Comparison of ENCODE assay signal across 17 cellular contexts in the genomic region with DNA sequence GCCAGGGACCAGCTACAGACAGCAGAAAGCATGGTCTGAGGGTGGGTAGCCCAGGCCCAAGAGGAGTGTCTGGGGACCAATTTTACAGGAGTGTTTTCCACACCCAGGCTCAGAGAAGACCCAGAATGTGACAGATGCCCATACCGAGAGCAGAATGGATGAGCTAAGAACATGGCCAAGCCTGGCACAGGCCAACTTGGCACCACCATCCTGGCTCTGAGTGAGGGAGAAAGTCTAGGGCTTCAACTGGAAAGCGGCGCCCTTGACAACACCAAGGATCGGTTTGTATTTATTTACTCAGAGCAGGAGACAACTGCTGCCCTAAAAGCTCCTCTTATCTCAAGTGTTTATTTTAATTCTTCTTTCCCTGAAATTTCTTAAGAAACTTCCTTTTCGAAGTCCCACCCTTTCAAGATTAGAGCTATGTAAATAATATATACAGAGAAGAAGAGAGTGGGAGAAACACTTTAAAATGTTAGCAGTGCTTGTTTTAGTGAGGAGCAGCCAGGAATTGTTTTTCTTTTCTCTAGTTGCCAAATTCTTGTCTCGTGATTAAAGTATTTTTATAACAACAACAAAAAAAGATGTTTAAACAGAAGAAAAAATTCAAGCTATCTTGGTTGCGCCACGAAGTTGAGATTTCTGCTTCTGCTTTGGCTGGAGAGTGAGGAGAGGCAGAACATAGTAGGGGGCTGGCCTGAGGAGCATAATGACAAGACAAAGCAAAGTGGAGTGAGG. TPM values are rescaled to one million over a fixed set of nuclear protein-coding genes. Genes with fewer than 3 reads are reported as not detected.
A peak's percentile ranks its signal among the peaks of the same experiment; 100 is the strongest.
DNase-seq lines count a peak whose midpoint lies in the region; ATAC-seq, FAIRE-seq and TF ChIP-seq lines count a peak whose summit lies in the region.
"Had no signal": no experiment of that assay in that cellular context is flagged by ENCODE, and none has a peak within 500 bp of the region (broad histone marks: within the 10 kb centered on the region; RNA-seq: fewer than 3 reads in every experiment).

No MANE protein-coding gene starts in this region.

- TF ChIP-seq POLR2A in Peyer's patch (IDR thresholded peaks at IDR 0.05), result no peak

- no peak for FAIRE-seq in urothelium cell line (lab: Jason Lieb, UNC)
- FAIRE-seq: GM18507 had no signal

- WGBS in psoas muscle, 3 donors, result 30 to 33% (median 31%) methylated on average over 8 of the region's 8 CpGs

- intact Hi-C loops in psoas muscle (cut with DNase I), result no loop called here

- DNase-seq in Ammon's horn (ENCODE audit: low spot score) (peak; percentile 64), Peyer's patch (peak in 1 of 3 donors; percentile 43), fibroblast of villous mesenchyme (ENCODE audit: low read depth) (peak; percentile 94), psoas muscle (peak in 1 of 2 donors; percentile 39), AML-193 (lab: John Stamatoyannopoulos, UW) (no peak), urothelium cell line (ENCODE audit: low spot score) (no peak)
- no peak for DNase-seq in NK-92 treated with Interleukin-12 subunit alpha and Interleukin-12 subunit beta, amount 100 ng/mL, for 24 hours (lab: John Stamatoyannopoulos, UW)
- DNase-seq in activated CD4-positive, alpha-beta T cell treated with anti-CD3 and anti-CD28 coated beads for 48 hours, result no peak
- DNase-seq: activated CD4-positive, alpha-beta memory T cell treated with anti-CD3 and anti-CD28 coated beads, Interleukin-2, amount 10 ng/mL, durations not matched to agents 7 days and 5 days; brain microvascular endothelial cell; CD4-positive, CD25-positive, alpha-beta regulatory T cell; NCI-H1436; SHP77; stimulated activated CD8-positive, alpha-beta memory T cell treated with anti-CD3 and anti-CD28 coated beads, Interleukin-4, amount 100 ng/mL, for 48 hours had no signal

- no peaks in the 10 kb centered on the region for H3K9me3 ChIP-seq in Peyer's patch
- no peaks in the 10 kb centered on the region for H3K9me3 ChIP-seq in psoas muscle
- H3K9me3 ChIP-seq: HAP-1 had no signal

- H3K4me3 ChIP-seq in Peyer's patch (no peak overlapping the region), fibroblast of villous mesenchyme (ENCODE audit: low read depth, low read length) (no peak overlapping the region), psoas muscle (no peak overlapping the region)
- H3K4me3 ChIP-seq: HAP-1 had no signal

- H3K4me1 ChIP-seq in Peyer's patch, result peaks cover 0 to 25% (median 0%) of the 10 kb centered on the region in 4 donors
- no peaks in the 10 kb centered on the region for H3K4me1 ChIP-seq in psoas muscle
- H3K4me1 ChIP-seq: HAP-1 had no signal

- H3K27ac ChIP-seq in Peyer's patch (peak overlapping the region; percentile 16 to 63 (median 54)), psoas muscle (peak overlapping the region; percentile 15)
- H3K27ac ChIP-seq: brain microvascular endothelial cell, HL-60 had no signal

- H3K27me3 ChIP-seq in Peyer's patch, result peaks cover 3 to 15% of the 10 kb centered on the region in 2 donors
- peaks cover 0 to 24% (median 17%) of the 10 kb centered on the region in 3 donors for H3K27me3 ChIP-seq in psoas muscle (ENCODE audit: insufficient read depth in 3 of 3, low read length in 2 of 3)

- H3K36me3 ChIP-seq in Peyer's patch, result no peaks in the 10 kb centered on the region
- no peaks in the 10 kb centered on the region for H3K36me3 ChIP-seq in psoas muscle (ENCODE audit: insufficient read depth in 1 of 2, low read depth in 1 of 2)
- H3K36me3 ChIP-seq: brain microvascular endothelial cell, HAP-1 had no signal

- TF ChIP-seq CTCF in Peyer's patch (IDR thresholded peaks at IDR 0.05) (no peak), fibroblast of villous mesenchyme (IDR thresholded peaks at IDR 0.05; ENCODE audit: insufficient read depth, low read depth, low read length) (no peak), psoas muscle (IDR thresholded peaks at IDR 0.05) (no peak)

- peak in 2 of 4 donors; percentile 18 to 47 for ATAC-seq in psoas muscle

RNA-seq across cellular contexts. Expression of a gene that starts 16.2 kb away (rescaled TPM):
- 100 to 1,000 TPM in 2 of 4 donors, 10 to 100 TPM in 2; 38.5 to 301 (median 117) TPM for total RNA-seq in Peyer's patch
- total RNA-seq in fibroblast of villous mesenchyme, result 4.8 and 17.7 TPM in 2 replicates
- total RNA-seq in psoas muscle, result 10 to 100 TPM; 14.5 to 26.1 (median 23.9) TPM
- polyA plus RNA-seq in psoas muscle, result 10 to 100 TPM in 1 of 3 donors, 1 to 10 TPM in 2; 7.0 to 13.6 (median 9.1) TPM

RNA-seq across cellular contexts. Expression of a gene that starts 35.1 kb away (rescaled TPM):
- total RNA-seq in Peyer's patch (100 to 1,000 TPM in 3 of 4 donors, 10 to 100 TPM in 1; 75.3 to 408 (median 156) TPM), fibroblast of villous mesenchyme (17.3 and 22.9 TPM in 2 replicates), psoas muscle (10 to 100 TPM; 17.2 to 23.8 (median 19.9) TPM)
- 10 to 100 TPM; 13.0 to 35.2 (median 15.1) TPM for polyA plus RNA-seq in psoas muscle

RNA-seq across cellular contexts. Expression of a gene that starts 37.2 kb away (rescaled TPM):
- total RNA-seq in Peyer's patch (1 to 10 TPM; 5.1 to 6.6 (median 5.6) TPM), fibroblast of villous mesenchyme (6.4 and 6.9 TPM in 2 replicates), psoas muscle (1 to 10 TPM; 2.1 to 4.3 (median 4.1) TPM)
- polyA plus RNA-seq in psoas muscle, result 10 to 100 TPM in 1 of 3 donors, 1 to 10 TPM in 2; 8.2 to 12.2 (median 9.9) TPM

RNA-seq across cellular contexts. Expression of a gene that starts 54.7 kb away (rescaled TPM):
- 1 to 10 TPM in 1 of 4 donors, not detected in 3; 1.2 TPM for total RNA-seq in Peyer's patch
- under 0.01 TPM in 2 replicates for total RNA-seq in fibroblast of villous mesenchyme
- 1 to 10 TPM in 1 of 4 donors, under 1 TPM in 1, not detected in 2; 0.19 to 9.9 TPM for total RNA-seq in psoas muscle
- polyA plus RNA-seq in psoas muscle, result under 1 TPM in 2 of 3 donors, not detected in 1; 0.05 to 0.10 TPM
- total RNA-seq: CD4-positive, CD25-positive, alpha-beta regulatory T cell had no signal
- polyA plus RNA-seq: CD4-positive, CD25-positive, alpha-beta regulatory T cell had no signal

RNA-seq across cellular contexts. Expression of a gene that starts 58.8 kb away (rescaled TPM):
- total RNA-seq in Peyer's patch (1 to 10 TPM in 3 of 4 donors, not detected in 1; 3.1 to 4.1 (median 3.8) TPM), fibroblast of villous mesenchyme (under 0.01 and 0.32 TPM in 2 replicates), psoas muscle (under 1 TPM; 0.08 to 0.51 (median 0.16) TPM)
- polyA plus RNA-seq in psoas muscle, result under 1 TPM; 0.22 to 0.28 (median 0.26) TPM

Comparison
In these comparisons a context has a peak if more than half of its experiments do, and no peak if none do; other contexts are left out.
1. DNase-seq: peak in Ammon's horn (single experiment) and fibroblast of villous mesenchyme (single experiment); none in NK-92 treated with Interleukin-12 subunit alpha and Interleukin-12 subunit beta, amount 100 ng/mL, for 24 hours (single experiment), AML-193 (0 of 2), activated CD4-positive, alpha-beta T cell treated with anti-CD3 and anti-CD28 coated beads for 48 hours (single experiment) and urothelium cell line (single experiment).